ENCODE assay signal across 6 cellular contexts in the genomic region with DNA sequence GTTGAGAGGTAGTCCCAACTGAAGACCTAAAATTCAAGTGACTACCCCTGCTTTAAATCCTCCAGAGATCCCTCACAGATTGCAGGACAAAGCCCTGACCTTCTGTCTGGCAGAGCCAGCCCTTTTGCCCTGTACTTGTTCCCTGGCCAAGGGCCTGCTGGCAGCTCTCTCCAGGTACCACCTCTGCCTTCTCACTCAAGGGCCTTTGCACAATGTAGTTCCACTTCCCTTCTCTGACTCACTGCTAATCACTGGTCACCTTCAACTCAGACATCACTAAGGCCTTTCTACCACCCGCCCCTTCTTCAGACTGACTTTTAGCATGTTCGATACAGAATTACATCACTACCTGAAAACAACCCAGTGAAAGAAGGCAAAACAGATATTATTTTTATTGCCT.
"Had no signal": no experiment of that assay in that cellular context is flagged by ENCODE, and none has a peak within 500 bp of the region (broad histone marks: within the 10 kb centered on the region; RNA-seq: fewer than 3 reads in every experiment).

No MANE protein-coding gene starts in this region.

- DNase-seq: H9, HCEC 1CT, Karpas-422, KBM-7 had no signal

- H3K4me3 ChIP-seq: GM23338 had no signal

- H3K4me2 ChIP-seq: GM23338, KMS-11 had no signal

- H2AFZ ChIP-seq: GM23338 had no signal

- ATAC-seq: GM23338 had no signal

- H3K9ac ChIP-seq: KMS-11 had no signal

- H3K27ac ChIP-seq: KMS-11 had no signal
